20 cellular contexts compared by ENCODE assay signal in genomic region chr1:56686171-56686570, GRCh38. TPM values are rescaled to one million over a fixed set of nuclear protein-coding genes. Genes with fewer than 3 reads are reported as not detected.
DNase-seq lines count a peak whose midpoint lies in the region; ATAC-seq and TF ChIP-seq lines count a peak whose summit lies in the region.
"Had no signal": no experiment of that assay in that cellular context is flagged by ENCODE, and none has a peak within 500 bp of the region (broad histone marks: within the 10 kb centered on the region; RNA-seq: fewer than 3 reads in every experiment).

No MANE protein-coding gene starts in this region.

- H3K4me1 ChIP-seq in left ventricle myocardium inferior (peaks cover 30% of the 10 kb centered on the region), heart right ventricle (peaks cover 0 to 21% (median 8%) of the 10 kb centered on the region in 9 donors)
- H3K4me1 ChIP-seq: pancreas had no signal

- 83 to 88% methylated on average over 2 of the region's 2 CpGs for WGBS in heart right ventricle, 2 donors

- no peak for ATAC-seq in heart right ventricle
- ATAC-seq: naive thymus-derived CD4-positive, alpha-beta T cell; pancreas had no signal

- in situ Hi-C loops in astrocyte of the spinal cord (cut with HindIII; ENCODE audit: low sequenced_read_pairs), result no loop called here

- no peaks in the 10 kb centered on the region for H3K27me3 ChIP-seq in left ventricle myocardium inferior (ENCODE audit: low read depth)
- no peaks in the 10 kb centered on the region for H3K27me3 ChIP-seq in heart right ventricle
- H3K27me3 ChIP-seq: pancreas had no signal

- H3K36me3 ChIP-seq in left ventricle myocardium inferior, result no peaks in the 10 kb centered on the region
- H3K36me3 ChIP-seq in heart right ventricle, result peaks cover 0 to 5% (median 0%) of the 10 kb centered on the region in 9 donors
- H3K36me3 ChIP-seq: pancreas had no signal

- H3K4me3 ChIP-seq in left ventricle myocardium inferior, result no peak overlapping the region
- H3K4me3 ChIP-seq in heart right ventricle, result no peak overlapping the region
- H3K4me3 ChIP-seq in astrocyte of the spinal cord (ENCODE audit: low read depth, low read length), result no peak overlapping the region
- H3K4me3 ChIP-seq: coronary artery, pancreas had no signal

- H3K27ac ChIP-seq in left ventricle myocardium inferior (replicated peaks) (peak overlapping the region; percentile 20), heart right ventricle (no peak overlapping the region)
- H3K27ac ChIP-seq: coronary artery, pancreas had no signal

- TF ChIP-seq CTCF in left ventricle myocardium inferior (IDR thresholded peaks at IDR 0.05; ENCODE audit: borderline replicate concordance), result no peak
- TF ChIP-seq CTCF in heart right ventricle (IDR thresholded peaks at IDR 0.05), result no peak
- no peak for TF ChIP-seq CTCF in astrocyte of the spinal cord (IDR thresholded peaks at IDR 0.05; ENCODE audit: low read depth, low read length)

- no peaks in the 10 kb centered on the region for H3K9me3 ChIP-seq in left ventricle myocardium inferior (replicated peaks)
- H3K9me3 ChIP-seq in heart right ventricle, result peaks cover 0 to 4% (median 0%) of the 10 kb centered on the region in 11 donors
- H3K9me3 ChIP-seq: pancreas had no signal

- intact Hi-C loops in left ventricle myocardium inferior (cut with micrococcal nuclease), result no loop called here
- intact Hi-C loops in heart right ventricle (cut with DNase I), result loop anchor here in 1 of 10 donors (5.0 kb wide), 1 partner anchor 39 kb away; the partner anchor contains the start of gene PRKAA2

- DNase-seq in left ventricle myocardium inferior (no peak), heart right ventricle (no peak), astrocyte of the spinal cord (ENCODE audit: low read depth, low spot score) (peak; percentile 30), fibroblast of the conjunctiva (ENCODE audit: low read depth) (peak; percentile 5), NCI-H187 treated with DMSO at 0.1 percent for 48 hours (lab: John Stamatoyannopoulos, UW) (no peak), midbrain (lab: John Stamatoyannopoulos, UW) (no peak), erythroblast (lab: John Stamatoyannopoulos, UW) (no peak)
- DNase-seq in stimulated activated CD4-positive, alpha-beta T cell treated with anti-CD3 and anti-CD28 coated beads, Interleukin-4, amount 100 ng/mL, for 4 hours, result no peak
- DNase-seq: activated CD4-positive, alpha-beta T cell treated with anti-CD3 and anti-CD28 coated beads, Interleukin-2, amount 50 U/mL, for 4 hours; activated T-cell treated with anti-CD3 and anti-CD28 coated beads for 4 hours; anterior cingulate cortex; DMS153; head of caudate nucleus; naive thymus-derived CD4-positive, alpha-beta T cell; NCI-H1930; NCI-H446; pancreas; stimulated activated CD8-positive, alpha-beta memory T cell treated with anti-CD3 and anti-CD28 coated beads, Interleukin-4, amount 100 ng/mL, for 48 hours had no signal

- no peak for TF ChIP-seq POLR2A in erythroblast (IDR thresholded peaks at IDR 0.05; ENCODE audit: low read length)

RNA-seq across cellular contexts. Expression of gene PRKAA2, which starts 41.1 kb away (rescaled TPM):
- total RNA-seq in left ventricle myocardium inferior (112 TPM), heart right ventricle (100 to 1,000 TPM in 7 of 10 donors, 10 to 100 TPM in 3; 71.8 to 166 (median 143) TPM)
- polyA plus RNA-seq in heart right ventricle, result 10 to 100 TPM in 1 of 2 donors, 1 to 10 TPM in 1; 8.0 to 23.7 TPM
- total RNA-seq: naive thymus-derived CD4-positive, alpha-beta T cell had no signal
- polyA plus RNA-seq: IgD-negative memory B cell; naive thymus-derived CD4-positive, alpha-beta T cell had no signal

Comparison
In these comparisons a context has a peak if more than half of its experiments do, and no peak if none do; other contexts are left out.
1. DNase-seq: peak in astrocyte of the spinal cord (single experiment) and fibroblast of the conjunctiva (single experiment); none in left ventricle myocardium inferior (single experiment), heart right ventricle (0 of 2), NCI-H187 treated with DMSO at 0.1 percent for 48 hours (single experiment), midbrain (single experiment), stimulated activated CD4-positive, alpha-beta T cell treated with anti-CD3 and anti-CD28 coated beads, Interleukin-4, amount 100 ng/mL, for 4 hours (0 of 2) and erythroblast (0 of 2).